In genomic region chr1:201661823-201662213, GRCh38 we compare ENCODE assay signal across 24 cellular contexts.
DNase-seq lines count a peak whose midpoint lies in the region; ATAC-seq and TF ChIP-seq lines count a peak whose summit lies in the region.
"Had no signal": no experiment of that assay in that cellular context is flagged by ENCODE, and none has a peak within 500 bp of the region (broad histone marks: within the 10 kb centered on the region; RNA-seq: fewer than 3 reads in every experiment).

No MANE protein-coding gene starts in this region.

- H3K27ac ChIP-seq in IMR-90 (ENCODE audit: insufficient read depth, low read length) (no peak overlapping the region), RWPE1 (0 out of 2 replicates have a peak overlapping the region, but pooled peaks have one; percentile 11)
- no peak overlapping the region for H3K27ac ChIP-seq in CD8-positive, alpha-beta T cell (ENCODE audit: low read depth, low read length)
- H3K27ac ChIP-seq: 22Rv1; A549; BLaER1 treated with 17β-estradiol and CSF1 and Interleukin-3, amounts not matched to agents 10 nM and 100 nM; C4-2B had no signal

- H3K9me3 Mint-ChIP-seq in brain = peaks cover 0 to 2% (median 0%) of the 10 kb centered on the region in 5 experiments
- no peaks in the 10 kb centered on the region for H3K9me3 Mint-ChIP-seq in CD8-positive, alpha-beta T cell
- H3K9me3 Mint-ChIP-seq: CD4-positive, alpha-beta T cell had no signal

- intact Hi-C loops in IMR-90 (cut with micrococcal nuclease) = no loop called here
- intact Hi-C loops in CD8-positive, alpha-beta T cell (cut with DNase I, micrococcal nuclease) = no loop called here

- H3K9me1 ChIP-seq in IMR-90 (ENCODE audit: insufficient read depth, low read length) = peaks cover 64% of the 10 kb centered on the region

- H3K9ac ChIP-seq in IMR-90 (ENCODE audit: low read depth, low read length) = no peak overlapping the region
- H3K9ac ChIP-seq: BLaER1 treated with 17β-estradiol and CSF1 and Interleukin-3, amounts not matched to agents 10 nM and 100 nM had no signal

- H2BK20ac ChIP-seq in IMR-90 (ENCODE audit: low read depth, low read length) = no peak overlapping the region

- H4K5ac ChIP-seq in IMR-90 (ENCODE audit: low read depth, low read length) = no peak overlapping the region

- H3K18ac ChIP-seq in IMR-90 (ENCODE audit: low read depth, low read length) = no peak overlapping the region

- H3K4me2 ChIP-seq in IMR-90 (ENCODE audit: low read depth, low read length) = no peak overlapping the region
- H3K4me2 ChIP-seq: A549; BLaER1 treated with 17β-estradiol and CSF1 and Interleukin-3, amounts not matched to agents 10 nM and 100 nM had no signal

- peak overlapping the region in 1 of 5 experiments; percentile 12 for H3K4me3 Mint-ChIP-seq in brain
- no peak overlapping the region for H3K4me3 Mint-ChIP-seq in CD8-positive, alpha-beta T cell
- H3K4me3 Mint-ChIP-seq: B cell; CD4-positive, alpha-beta T cell; CD8-positive, alpha-beta memory T cell had no signal

- TF ChIP-seq RAD21 in IMR-90 (IDR thresholded peaks at IDR 0.05; ENCODE audit: low read length) = no peak

- CTCF ChIA-PET in IMR-90 (lab: Yijun Ruan, JAX) = no interaction called here
- CTCF ChIA-PET in RWPE1 (lab: Yijun Ruan, JAX) = interaction anchor here (1.2 kb wide), 1 partner anchor 11 kb away, joined by 4 read pairs; no protein-coding TSS in a partner anchor
- CTCF ChIA-PET in CD8-positive, alpha-beta T cell (lab: Charles Lee) = no interaction called here

- POLR2A ChIA-PET in IMR-90 (lab: Charles Lee; ENCODE audit: unreplicated experiment) = no interaction called here
- POLR2A ChIA-PET in RWPE1 (lab: Yijun Ruan, JAX; ENCODE audit: low non-redundant PET) = no interaction called here
- POLR2A ChIA-PET in CD8-positive, alpha-beta T cell (lab: Charles Lee) = no interaction called here

- H3K27me3 ChIP-seq in IMR-90 (ENCODE audit: control insufficient read depth, insufficient read depth, low read length) = no peaks in the 10 kb centered on the region
- no peaks in the 10 kb centered on the region for H3K27me3 ChIP-seq in CD8-positive, alpha-beta T cell (ENCODE audit: insufficient read depth, low read length)
- H3K27me3 ChIP-seq: BLaER1 treated with 17β-estradiol and CSF1 and Interleukin-3, amounts not matched to agents 10 nM and 100 nM had no signal

- BruUV-seq in IMR-90 (replicated peaks; lab: Mats Ljungman, UMichigan) = no TSS peak

- DNase-seq in IMR-90 (no peak), RWPE1 (ENCODE audit: low spot score) (no peak), astrocyte of the hippocampus (ENCODE audit: low read depth, low spot score) (peak; percentile 52), foreskin fibroblast (no peak)
- no peak for DNase-seq in CD8-positive, alpha-beta T cell
- DNase-seq: AML-193; CD4-positive, alpha-beta T cell; CD8-positive, alpha-beta memory T cell; COR-L47; DMS 273 treated with DMSO at 0.1 percent for 48 hours; DMS153; DMS53; DMS79; DND-41; EL; GDM1 had no signal

- H4K91ac ChIP-seq in IMR-90 (ENCODE audit: insufficient read depth, low read depth, low read length) = no peak overlapping the region

- no peak overlapping the region for H2AK9ac ChIP-seq in IMR-90 (replicated peaks; ENCODE audit: low read depth, low read length, poor library complexity)

- ATAC-seq in IMR-90 (ENCODE audit: low read depth) = no peak
- ATAC-seq in GM21825 (IDR thresholded peaks at IDR 0.05; ENCODE audit: unreplicated experiment) = no peak
- ATAC-seq in CD8-positive, alpha-beta T cell = no peak
- ATAC-seq: GM12878 had no signal

- H3K27ac Mint-ChIP-seq in brain = peak overlapping the region in 4 of 5 experiments; percentile 24 to 76 (median 58)
- H3K27ac Mint-ChIP-seq in CD8-positive, alpha-beta T cell = no peak overlapping the region
- H3K27ac Mint-ChIP-seq: B cell; CD4-positive, alpha-beta T cell; CD8-positive, alpha-beta memory T cell had no signal

- no peak overlapping the region for H2AK5ac ChIP-seq in IMR-90 (ENCODE audit: low read depth, low read length)

- peaks cover 91% of the 10 kb centered on the region for H3K4me1 Mint-ChIP-seq in brain
- no peaks in the 10 kb centered on the region for H3K4me1 Mint-ChIP-seq in CD8-positive, alpha-beta T cell (ENCODE audit: low read depth)
- H3K4me1 Mint-ChIP-seq: B cell; CD8-positive, alpha-beta memory T cell had no signal

- H3K36me3 Mint-ChIP-seq in brain = peaks cover 38% of the 10 kb centered on the region
- no peaks in the 10 kb centered on the region for H3K36me3 Mint-ChIP-seq in CD8-positive, alpha-beta T cell
- H3K36me3 Mint-ChIP-seq: CD8-positive, alpha-beta memory T cell had no signal

- TF ChIP-seq CTCF in IMR-90 (conservative IDR thresholded peaks at IDR 0.05; ENCODE audit: low read depth, low read length) = no peak
- no peak for TF ChIP-seq CTCF in RWPE1 (conservative IDR thresholded peaks at IDR 0.05; ENCODE audit: low read depth)
- TF ChIP-seq CTCF in brain (conservative IDR thresholded peaks at IDR 0.05) = no peak
- TF ChIP-seq CTCF in CD8-positive, alpha-beta T cell (IDR thresholded peaks at IDR 0.05) = no peak
- no peak for TF ChIP-seq CTCF in foreskin fibroblast (IDR thresholded peaks at IDR 0.05; ENCODE audit: low read depth, low read length)

- dilution Hi-C loops in IMR-90 (cut with HindIII; ENCODE audit: low sequenced_read_pairs, unreplicated experiment) = no loop called here

- H2AFZ ChIP-seq in IMR-90 (replicated peaks; ENCODE audit: low read length, poor library complexity) = no peak overlapping the region

- peaks cover 6% of the 10 kb centered on the region for H3K27me3 Mint-ChIP-seq in brain
- peaks cover 3% of the 10 kb centered on the region for H3K27me3 Mint-ChIP-seq in CD8-positive, alpha-beta T cell (ENCODE audit: low read depth)

- 100% methylated on average over 1 of the region's 6 CpGs; no CpG with 5 or more reads in 1 of the 2 experiments for WGBS in IMR-90 (ENCODE audit: extremely low coverage in 2 of 2, insufficient read length in 1 of 2), 2 experiments

- H3K56ac ChIP-seq in IMR-90 (ENCODE audit: extremely low read depth, insufficient read depth, low read length) = no peak overlapping the region

- H3K4me3 ChIP-seq in IMR-90 (ENCODE audit: insufficient read depth, low read depth, low read length) (no peak overlapping the region), foreskin fibroblast (ENCODE audit: low read depth in 1 of 2, low read length in 2 of 2) (no peak overlapping the region)
- no peak overlapping the region for H3K4me3 ChIP-seq in CD8-positive, alpha-beta T cell (ENCODE audit: low read depth, low read length)
- H3K4me3 ChIP-seq: A549; BLaER1 treated with 17β-estradiol and CSF1 and Interleukin-3, amounts not matched to agents 10 nM and 100 nM; GM12878 had no signal

- H2BK120ac ChIP-seq in IMR-90 (ENCODE audit: low read depth, low read length) = no peak overlapping the region

- peaks cover 24% of the 10 kb centered on the region for H3K36me3 ChIP-seq in IMR-90 (ENCODE audit: control insufficient read depth, insufficient read depth, low read length)
- no peaks in the 10 kb centered on the region for H3K36me3 ChIP-seq in CD8-positive, alpha-beta T cell (ENCODE audit: insufficient read depth, low read length)

- 0 out of 2 replicates have a peak overlapping the region, but pooled peaks have one; percentile 7 for H3K23ac ChIP-seq in IMR-90 (ENCODE audit: low read depth, low read length)

- TF ChIP-seq POLR2A in IMR-90 (IDR thresholded peaks at IDR 0.05; ENCODE audit: low read depth, low read length) = no peak

- H2BK5ac ChIP-seq in IMR-90 (ENCODE audit: low read depth, low read length, poor library complexity, severe bottlenecking) = no peak overlapping the region

- H3K79me1 ChIP-seq in IMR-90 (ENCODE audit: low read depth in 1 of 2, low read length in 2 of 2) = peaks cover 39 to 100% of the 10 kb centered on the region in 2 experiments

- no peak overlapping the region for H3K4ac ChIP-seq in IMR-90 (ENCODE audit: low read depth, low read length)

- H3K9me3 ChIP-seq in IMR-90 (ENCODE audit: control insufficient read depth, insufficient read depth, low read length) = no peaks in the 10 kb centered on the region
- no peaks in the 10 kb centered on the region for H3K9me3 ChIP-seq in CD8-positive, alpha-beta T cell (ENCODE audit: low read length)
- H3K9me3 ChIP-seq: A549; BLaER1 treated with 17β-estradiol and CSF1 and Interleukin-3, amounts not matched to agents 10 nM and 100 nM had no signal

- H3K4me1 ChIP-seq in IMR-90 (ENCODE audit: control insufficient read depth, insufficient read depth, low read length) = peaks cover 13% of the 10 kb centered on the region; the same call in 1 of the 2 replicates
- no peaks in the 10 kb centered on the region for H3K4me1 ChIP-seq in CD8-positive, alpha-beta T cell (ENCODE audit: insufficient read depth, low read length)

- in situ Hi-C loops in IMR-90 (cut with MboI; ENCODE audit: low sequenced_read_pairs) = no loop called here

- no peak overlapping the region for H3K14ac ChIP-seq in IMR-90 (replicated peaks; ENCODE audit: low read depth, low read length)

- peaks cover 100% of the 10 kb centered on the region for H4K20me1 ChIP-seq in IMR-90 (ENCODE audit: insufficient read depth, low read length)

- no peak overlapping the region for H4K8ac ChIP-seq in IMR-90 (ENCODE audit: low read depth in 2 of 2, low read length in 2 of 2)

- no peak overlapping the region for H2BK15ac ChIP-seq in IMR-90 (ENCODE audit: low read depth, low read length)

TF ChIP-seq in IMR-90, 13 proteins besides CTCF, POLR2A, EP300 and RAD21:
- TF ChIP-seq MXI1 (IDR thresholded peaks at IDR 0.05; ENCODE audit: borderline replicate concordance, low read depth, low read length) (no peak), RCOR1 (IDR thresholded peaks at IDR 0.05; ENCODE audit: insufficient replicate concordance, low read length) (no peak), BHLHE40 (IDR thresholded peaks at IDR 0.05; ENCODE audit: low read depth, low read length) (no peak), USF2 (IDR thresholded peaks at IDR 0.05; ENCODE audit: low read depth, low read length) (no peak), MAFK (IDR thresholded peaks at IDR 0.05; ENCODE audit: low read depth, low read length) (no peak), CHD1 (IDR thresholded peaks at IDR 0.05; ENCODE audit: low read depth, low read length) (no peak), RFX5 (IDR thresholded peaks at IDR 0.05; ENCODE audit: low read depth, low read length) (no peak), MAZ (IDR thresholded peaks at IDR 0.05; ENCODE audit: borderline replicate concordance, low read depth, low read length) (no peak)
